Comparison of ENCODE assay signal across 8 cellular contexts in genomic region chr11:67022341-67022933, GRCh38. TPM values are rescaled to one million over a fixed set of nuclear protein-coding genes. Genes with fewer than 3 reads are reported as not detected.
DNase-seq lines count a peak whose midpoint lies in the region; ATAC-seq and TF ChIP-seq lines count a peak whose summit lies in the region.

No MANE protein-coding gene starts in this region.

- H3K4me3 Mint-ChIP-seq in activated T-cell treated with anti-CD3 and anti-CD28 coated beads, Interleukin-2, amount 50 U/mL, for 24 hours, result peak overlapping the region; percentile 23

- H3K4me1 Mint-ChIP-seq in activated T-cell treated with anti-CD3 and anti-CD28 coated beads, Interleukin-2, amount 50 U/mL, for 24 hours (ENCODE audit: low read depth), result peaks cover 33% of the 10 kb centered on the region

- no peak for ATAC-seq in HG03159 (IDR thresholded peaks at IDR 0.05; ENCODE audit: unreplicated experiment)
- ATAC-seq in GM18907 (IDR thresholded peaks at IDR 0.05; ENCODE audit: unreplicated experiment), result no peak

- H3K36me3 Mint-ChIP-seq in activated T-cell treated with anti-CD3 and anti-CD28 coated beads, Interleukin-2, amount 50 U/mL, for 24 hours (ENCODE audit: low read depth), result no peaks in the 10 kb centered on the region

- no peak for TF ChIP-seq CTCF in suprapubic skin (IDR thresholded peaks at IDR 0.05)

- H3K27me3 Mint-ChIP-seq in activated T-cell treated with anti-CD3 and anti-CD28 coated beads, Interleukin-2, amount 50 U/mL, for 24 hours, result peaks cover 60% of the 10 kb centered on the region

- H3K4me3 ChIP-seq in suprapubic skin, result peak overlapping the region; percentile 54

- no peak for TF ChIP-seq EP300 in suprapubic skin (IDR thresholded peaks at IDR 0.05)

- no peak overlapping the region for H3K27ac ChIP-seq in suprapubic skin

- no peak overlapping the region for H3K27ac Mint-ChIP-seq in activated T-cell treated with anti-CD3 and anti-CD28 coated beads, Interleukin-2, amount 50 U/mL, for 24 hours

- peaks cover 5% of the 10 kb centered on the region for H3K9me3 Mint-ChIP-seq in activated T-cell treated with anti-CD3 and anti-CD28 coated beads, Interleukin-2, amount 50 U/mL, for 24 hours

- H3K36me3 ChIP-seq in suprapubic skin, result no peaks in the 10 kb centered on the region

- H3K4me1 ChIP-seq in suprapubic skin, result peaks cover 22% of the 10 kb centered on the region

- 8% methylated on average over 20 of the region's 20 CpGs for whole genome bisulfite sequencing in suprapubic skin

- no peak for DNase-seq in activated T-cell treated with anti-CD3 and anti-CD28 coated beads, Interleukin-2, amount 50 U/mL, for 24 hours
- DNase-seq in activated T-cell treated with anti-CD3 and anti-CD28 coated beads, Interleukin-2, amount 50 U/mL, for 48 hours, result no peak
- peak; percentile 56 for DNase-seq in amniotic epithelial cell (ENCODE audit: low read depth)
- DNase-seq in inferior parietal cortex (ENCODE audit: extremely low spot score), result peak; percentile 36
- no peak for DNase-seq in suprapubic skin (ENCODE audit: low spot score in 2 of 2)
- DNase-seq in stimulated activated CD4-positive, alpha-beta T cell treated with anti-CD3 and anti-CD28 coated beads, Interleukin-1b, Interleukin-23, amount 100 ng/mL, for 48 hours, result no peak

- H3K27me3 ChIP-seq in suprapubic skin, result peaks cover 6% of the 10 kb centered on the region

- TF ChIP-seq POLR2A in suprapubic skin (IDR thresholded peaks at IDR 0.05), result no peak

- H3K9me3 ChIP-seq in suprapubic skin, result no peaks in the 10 kb centered on the region

RNA-seq across cellular contexts. Expression of gene SYT12, which starts 0.5 kb away (rescaled TPM):
- 1 to 10 TPM in 1 of 4 donors, under 1 TPM in 3; 0.38 to 1.1 (median 0.53) TPM for total RNA-seq in suprapubic skin

RNA-seq across cellular contexts. Expression of gene RHOD, which starts 34.2 kb away (rescaled TPM):
- 10 to 100 TPM; 25.1 to 95.5 (median 65.9) TPM for total RNA-seq in suprapubic skin

RNA-seq across cellular contexts. Expression of gene C11orf86, which starts 47.3 kb away (rescaled TPM):
- not detected for total RNA-seq in suprapubic skin

Comparison
In these comparisons a context has a peak if more than half of its experiments do, and no peak if none do; other contexts are left out.
1. DNase-seq: peak in amniotic epithelial cell (single experiment) and inferior parietal cortex (single experiment); none in activated T-cell treated with anti-CD3 and anti-CD28 coated beads, Interleukin-2, amount 50 U/mL, for 24 hours (single experiment), activated T-cell treated with anti-CD3 and anti-CD28 coated beads, Interleukin-2, amount 50 U/mL, for 48 hours (0 of 2), suprapubic skin (0 of 2) and stimulated activated CD4-positive, alpha-beta T cell treated with anti-CD3 and anti-CD28 coated beads, Interleukin-1b, Interleukin-23, amount 100 ng/mL, for 48 hours (single experiment).